35 cellular contexts compared by ENCODE assay signal in genomic region chr11:25793637-25794036, GRCh38.
"Had no signal": no experiment of that assay in that cellular context is flagged by ENCODE, and none has a peak within 500 bp of the region (broad histone marks: within the 10 kb centered on the region; RNA-seq: fewer than 3 reads in every experiment).

No MANE protein-coding gene starts in this region.

- H3K27ac Mint-ChIP-seq: activated CD4-positive, alpha-beta memory T cell treated with anti-CD3 and anti-CD28 coated beads for 36 hours; activated CD4-positive, alpha-beta T cell treated with anti-CD3 and anti-CD28 coated beads for 36 hours; activated CD4-positive, alpha-beta T cell treated with anti-CD3 and anti-CD28 coated beads, Interleukin-2, amount 10 ng/mL, durations not matched to agents 24 days and 14 days; activated CD8-positive, alpha-beta memory T cell treated with anti-CD3 and anti-CD28 coated beads, Interleukin-2, amount 10 ng/mL, durations not matched to agents 7 days and 5 days; activated CD8-positive, alpha-beta T cell treated with anti-CD3 and anti-CD28 coated beads, Interleukin-2, amount 10 ng/mL, durations not matched to agents 7 days and 5 days; activated naive CD8-positive, alpha-beta T cell; activated T-helper 1 cell treated with anti-CD3 and anti-CD28 coated beads, Interleukin-12 subunit alpha, Interleukin-12 subunit beta, Interleukin-2, Interleukin-4 antibody, amounts not matched to agents 30 ng/mL and 10 ng/mL and 1 ng/mL, durations not matched to agents 14 hours and 24 hours and 36 hours; activated T-helper 2 cell treated with anti-CD3 and anti-CD28 coated beads, Interferon-gamma antibody, Interleukin-2, Interleukin-4, amounts not matched to agents 10 μg/mL and 5 μg/mL and 100 μg/mL, durations not matched to agents 14 hours and 24 hours and 36 hours; T-helper 17 cell; T-helper 2 cell treated with Interferon-gamma antibody and Interleukin-4, amounts not matched to agents 5 μg/mL and 100 μg/mL, for 36 hours had no signal

- H3K4me1 ChIP-seq: gastrocnemius medialis, heart left ventricle had no signal

- DNase-seq: activated CD4-positive, alpha-beta memory T cell treated with anti-CD3 and anti-CD28 coated beads for 36 hours; activated CD4-positive, alpha-beta T cell treated with anti-CD3 and anti-CD28 coated beads for 36 hours; activated CD4-positive, alpha-beta T cell treated with anti-CD3 and anti-CD28 coated beads, Interleukin-2, amount 10 ng/mL, durations not matched to agents 24 days and 14 days; activated CD4-positive, CD25-positive, alpha-beta regulatory T cell; activated CD4-positive, CD25-positive, alpha-beta regulatory T cell treated with anti-CD3 and anti-CD28 coated beads, Interleukin-2, amount 50 U/mL, for 72 hours; activated CD8-positive, alpha-beta memory T cell treated with anti-CD3 and anti-CD28 coated beads, Interleukin-2, amount 10 ng/mL, durations not matched to agents 7 days and 5 days; activated CD8-positive, alpha-beta memory T cell treated with anti-CD3 and anti-CD28 coated beads, Interleukin-2, amount 50 U/mL, for 4 hours; activated CD8-positive, alpha-beta T cell treated with anti-CD3 and anti-CD28 coated beads, Interleukin-2, amount 10 ng/mL, durations not matched to agents 7 days and 5 days; activated gamma-delta T cell treated with Interleukin-2 at 50 U/mL for 16 hours; activated naive CD4-positive, alpha-beta T cell treated with anti-CD3 and anti-CD28 coated beads, Interleukin-2, amount 50 U/mL, for 16 hours; activated naive CD4-positive, alpha-beta T cell treated with Interleukin-2 at 50 U/mL for 16 hours; activated T-cell treated with anti-CD3 and anti-CD28 coated beads, Interleukin-2, amount 50 U/mL, for 1 hour; activated T-cell treated with anti-CD3 and anti-CD28 coated beads, Interleukin-2, amount 50 U/mL, for 48 hours; amniotic stem cell; anterior cingulate cortex; brain microvascular endothelial cell; cortex of kidney; dermis blood vessel endothelial cell; effector CD8-positive, alpha-beta T cell; foreskin fibroblast; gastrocnemius medialis; glutamatergic neuron; heart left ventricle; T-helper 1 cell; T-helper 17 cell; T1000; WERI-Rb-1 had no signal

- H3K4me3 Mint-ChIP-seq: activated CD4-positive, alpha-beta memory T cell treated with anti-CD3 and anti-CD28 coated beads for 36 hours; activated CD4-positive, alpha-beta T cell treated with anti-CD3 and anti-CD28 coated beads for 36 hours; activated CD4-positive, alpha-beta T cell treated with anti-CD3 and anti-CD28 coated beads, Interleukin-2, amount 10 ng/mL, durations not matched to agents 24 days and 14 days; activated CD8-positive, alpha-beta memory T cell treated with anti-CD3 and anti-CD28 coated beads, Interleukin-2, amount 10 ng/mL, durations not matched to agents 7 days and 5 days; activated CD8-positive, alpha-beta T cell treated with anti-CD3 and anti-CD28 coated beads, Interleukin-2, amount 10 ng/mL, durations not matched to agents 7 days and 5 days; activated naive CD8-positive, alpha-beta T cell; activated T-helper 1 cell treated with anti-CD3 and anti-CD28 coated beads, Interleukin-12 subunit alpha, Interleukin-12 subunit beta, Interleukin-2, Interleukin-4 antibody, amounts not matched to agents 30 ng/mL and 10 ng/mL and 1 ng/mL, durations not matched to agents 14 hours and 24 hours and 36 hours; T-helper 17 cell; T-helper 2 cell treated with Interferon-gamma antibody and Interleukin-4, amounts not matched to agents 5 μg/mL and 100 μg/mL, for 36 hours had no signal

- H3K9me3 ChIP-seq: gastrocnemius medialis, heart left ventricle had no signal

- ATAC-seq: activated CD4-positive, alpha-beta T cell treated with anti-CD3 and anti-CD28 coated beads for 36 hours; activated CD8-positive, alpha-beta memory T cell treated with anti-CD3 and anti-CD28 coated beads, Interleukin-2, amount 10 ng/mL, durations not matched to agents 7 days and 5 days; activated CD8-positive, alpha-beta T cell treated with anti-CD3 and anti-CD28 coated beads, Interleukin-2, amount 10 ng/mL, durations not matched to agents 7 days and 5 days; esophagus mucosa; gastrocnemius medialis; heart left ventricle; T-helper 17 cell had no signal

- H3K9me3 Mint-ChIP-seq: activated CD4-positive, alpha-beta T cell treated with anti-CD3 and anti-CD28 coated beads, Interleukin-2, amount 10 ng/mL, durations not matched to agents 24 days and 14 days; activated T-helper 1 cell treated with anti-CD3 and anti-CD28 coated beads, Interleukin-12 subunit alpha, Interleukin-12 subunit beta, Interleukin-2, Interleukin-4 antibody, amounts not matched to agents 30 ng/mL and 10 ng/mL and 1 ng/mL, durations not matched to agents 14 hours and 24 hours and 36 hours had no signal

- H3K36me3 ChIP-seq: brain microvascular endothelial cell, gastrocnemius medialis, heart left ventricle, WERI-Rb-1 had no signal

- H3K4me3 ChIP-seq: gastrocnemius medialis, heart left ventricle had no signal

- H3K4me1 Mint-ChIP-seq: activated CD4-positive, alpha-beta T cell treated with anti-CD3 and anti-CD28 coated beads for 36 hours; activated CD4-positive, alpha-beta T cell treated with anti-CD3 and anti-CD28 coated beads, Interleukin-2, amount 10 ng/mL, durations not matched to agents 24 days and 14 days; activated CD8-positive, alpha-beta memory T cell treated with anti-CD3 and anti-CD28 coated beads, Interleukin-2, amount 10 ng/mL, durations not matched to agents 7 days and 5 days; T-helper 17 cell had no signal

- H3K27ac ChIP-seq: brain microvascular endothelial cell, gastrocnemius medialis, heart left ventricle, WERI-Rb-1 had no signal

- FAIRE-seq: astrocyte, bronchial epithelial cell, colon had no signal

- H3K36me3 Mint-ChIP-seq: activated CD4-positive, alpha-beta memory T cell treated with anti-CD3 and anti-CD28 coated beads for 36 hours; activated CD8-positive, alpha-beta memory T cell treated with anti-CD3 and anti-CD28 coated beads, Interleukin-2, amount 10 ng/mL, durations not matched to agents 7 days and 5 days; activated naive CD8-positive, alpha-beta T cell had no signal

- H3K27me3 ChIP-seq: brain microvascular endothelial cell, gastrocnemius medialis, heart left ventricle had no signal

- H3K27me3 Mint-ChIP-seq: activated CD4-positive, alpha-beta memory T cell treated with anti-CD3 and anti-CD28 coated beads for 36 hours; activated CD4-positive, alpha-beta T cell treated with anti-CD3 and anti-CD28 coated beads for 36 hours; activated CD4-positive, alpha-beta T cell treated with anti-CD3 and anti-CD28 coated beads, Interleukin-2, amount 10 ng/mL, durations not matched to agents 24 days and 14 days; activated CD8-positive, alpha-beta memory T cell treated with anti-CD3 and anti-CD28 coated beads, Interleukin-2, amount 10 ng/mL, durations not matched to agents 7 days and 5 days; activated naive CD8-positive, alpha-beta T cell; T-helper 17 cell had no signal
